In genomic region chr3:108243243-108243642, GRCh38 we compare ENCODE assay signal across 7 cellular contexts. TPM values are rescaled to one million over a fixed set of nuclear protein-coding genes. Genes with fewer than 3 reads are reported as not detected.
"Had no signal": no experiment of that assay in that cellular context is flagged by ENCODE, and none has a peak within 500 bp of the region (broad histone marks: within the 10 kb centered on the region; RNA-seq: fewer than 3 reads in every experiment).

No MANE protein-coding gene starts in this region.

- H3K4me1 ChIP-seq: HAP-1 had no signal

- H3K4me3 Mint-ChIP-seq: GM23338, HFFc6, IgD-negative memory B cell had no signal

- H3K27me3 Mint-ChIP-seq: IgD-negative memory B cell had no signal

- H3K36me3 ChIP-seq: HAP-1 had no signal

- ATAC-seq: GM23338, HCT116 had no signal

- DNase-seq: H7, HFFc6 had no signal

- H3K4me2 ChIP-seq: GM23338 had no signal

- H3K9me3 ChIP-seq: HAP-1 had no signal

- H3K4me3 ChIP-seq: GM23338, HAP-1 had no signal

- H3K9me3 Mint-ChIP-seq: HFFc6 had no signal

- H3K27ac Mint-ChIP-seq: GM23338, HFFc6, IgD-negative memory B cell had no signal

RNA-seq across cellular contexts. Expression of gene HHLA2, which starts 53.1 kb away (rescaled TPM):
- total RNA-seq: GM23338, H1, H7, HFFc6 had no signal
- polyA plus RNA-seq: GM23338, H1, IgD-negative memory B cell had no signal
